In genomic region chr2:161166538-161167409, GRCh38 we compare ENCODE assay signal across 8 cellular contexts.
DNase-seq lines count a peak whose midpoint lies in the region; ATAC-seq and TF ChIP-seq lines count a peak whose summit lies in the region.
"Had no signal": no experiment of that assay in that cellular context is flagged by ENCODE, and none has a peak within 500 bp of the region (broad histone marks: within the 10 kb centered on the region; RNA-seq: fewer than 3 reads in every experiment).

No MANE protein-coding gene starts in this region.

- DNase-seq in activated CD8-positive, alpha-beta memory T cell treated with anti-CD3 and anti-CD28 coated beads, Interleukin-2, amount 50 U/mL, for 24 hours (ENCODE audit: extremely low read depth), result peak; percentile 39
- DNase-seq in NCI-H82 treated with DMSO at 0.1 percent for 48 hours (lab: John Stamatoyannopoulos, UW; ENCODE audit: unreplicated experiment) (no peak), T1000 (lab: John Stamatoyannopoulos, UW) (no peak), NCI-H774 (lab: John Stamatoyannopoulos, UW) (no peak)

- no peaks in the 10 kb centered on the region for H3K9me3 ChIP-seq in neutrophil

- H3K27ac ChIP-seq in neutrophil, result peak overlapping the region; percentile 99

- peak overlapping the region; percentile 4 to 90 for H3K4me3 ChIP-seq in neutrophil (ENCODE audit: low read depth in 1 of 2, low read length in 1 of 2)
- H3K4me3 ChIP-seq: skin epidermis had no signal

- ATAC-seq in GM19397 (IDR thresholded peaks at IDR 0.05; ENCODE audit: unreplicated experiment) (peak; percentile 82), HG03280 (IDR thresholded peaks at IDR 0.05; ENCODE audit: unreplicated experiment) (peak; percentile 71)

- H3K27me3 ChIP-seq in neutrophil, result no peaks in the 10 kb centered on the region

- peaks cover 99% of the 10 kb centered on the region in 2 experiments for H3K4me1 ChIP-seq in neutrophil (ENCODE audit: control insufficient read depth in 1 of 2, insufficient read depth in 1 of 2, low read depth in 1 of 2, low read length in 1 of 2)

- no peak for TF ChIP-seq CTCF in neutrophil (IDR thresholded peaks at IDR 0.05)

- H3K36me3 ChIP-seq in neutrophil, result peaks cover 17% of the 10 kb centered on the region
